In the genomic region with DNA sequence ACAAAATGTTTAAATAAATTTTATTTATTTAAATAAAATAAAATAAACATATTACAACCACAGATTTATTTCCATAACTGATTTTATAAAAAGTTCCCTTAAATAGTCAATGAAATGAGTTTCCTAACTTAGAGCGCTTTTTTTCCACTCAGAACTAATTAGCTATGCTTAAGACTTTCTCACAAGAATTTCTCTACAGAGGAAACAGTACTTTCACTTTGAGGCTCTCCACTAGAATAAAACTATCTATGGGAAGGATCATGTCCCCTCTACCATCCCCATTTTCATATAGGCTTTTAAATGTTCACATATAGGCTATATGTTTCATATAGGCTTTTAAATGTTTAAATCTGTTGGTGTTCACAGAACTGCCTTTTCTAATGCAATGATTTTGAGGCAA, we compare ENCODE assay signal across 18 cellular contexts. TPM values are rescaled to one million over a fixed set of nuclear protein-coding genes. Genes with fewer than 3 reads are reported as not detected.
DNase-seq lines count a peak whose midpoint lies in the region; ATAC-seq and TF ChIP-seq lines count a peak whose summit lies in the region.
"Had no signal": no experiment of that assay in that cellular context is flagged by ENCODE, and none has a peak within 500 bp of the region (broad histone marks: within the 10 kb centered on the region; RNA-seq: fewer than 3 reads in every experiment).

No MANE protein-coding gene starts in this region.

- H3K27ac Mint-ChIP-seq in CD4-positive, CD25-positive, alpha-beta regulatory T cell = peak overlapping the region; percentile 30 to 98 (median 87)
- peak overlapping the region; percentile 17 to 86 (median 65) for H3K27ac Mint-ChIP-seq in brain

- no peaks in the 10 kb centered on the region for H3K27me3 Mint-ChIP-seq in CD4-positive, CD25-positive, alpha-beta regulatory T cell
- no peaks in the 10 kb centered on the region for H3K27me3 Mint-ChIP-seq in brain
- H3K27me3 Mint-ChIP-seq: natural killer cell treated with Interleukin-12 subunit alpha and Interleukin-12 subunit beta and Interleukin-15 and Interleukin-18, amount 100 ng/mL, for 72 hours had no signal

- peak overlapping the region in 2 of 4 donors; percentile 8 to 13 for H3K4me3 Mint-ChIP-seq in CD4-positive, CD25-positive, alpha-beta regulatory T cell
- peak overlapping the region in 3 of 5 experiments; percentile 14 to 70 (median 54) for H3K4me3 Mint-ChIP-seq in brain
- H3K4me3 Mint-ChIP-seq: natural killer cell treated with Interleukin-12 subunit alpha and Interleukin-12 subunit beta and Interleukin-15 and Interleukin-18, amount 100 ng/mL, for 72 hours had no signal

- TF ChIP-seq POLR2A in transverse colon (IDR thresholded peaks at IDR 0.05) = no peak

- peak overlapping the region; percentile 39 for H3K27ac ChIP-seq in CD4-positive, CD25-positive, alpha-beta regulatory T cell (ENCODE audit: insufficient read depth, low read length, poor library complexity, severe bottlenecking)
- H3K27ac ChIP-seq in transverse colon = no peak overlapping the region
- H3K27ac ChIP-seq: coronary artery had no signal

- TF ChIP-seq CTCF in brain (conservative IDR thresholded peaks at IDR 0.05) (no peak), transverse colon (IDR thresholded peaks at IDR 0.05) (no peak)

- peaks cover 28 to 53% (median 34%) of the 10 kb centered on the region in 4 donors for H3K4me1 Mint-ChIP-seq in CD4-positive, CD25-positive, alpha-beta regulatory T cell
- H3K4me1 Mint-ChIP-seq in brain = peaks cover 43% of the 10 kb centered on the region

- peaks cover 12% of the 10 kb centered on the region for H3K36me3 Mint-ChIP-seq in CD4-positive, CD25-positive, alpha-beta regulatory T cell
- peaks cover 9% of the 10 kb centered on the region for H3K36me3 Mint-ChIP-seq in brain
- H3K36me3 Mint-ChIP-seq: natural killer cell treated with Interleukin-12 subunit alpha and Interleukin-12 subunit beta and Interleukin-15 and Interleukin-18, amount 100 ng/mL, for 72 hours had no signal

- intact Hi-C loops in transverse colon (cut with DNase I; ENCODE audit: low total_unique reads) = no loop called here

- in situ Hi-C loops in transverse colon (cut with MboI; ENCODE audit: low pct_ligation_motif_present in 1 of 4, low pct_unique_long_range_greater_than_20kb in 1 of 4, low sequenced_read_pairs in 3 of 4) = no loop called here

- H3K36me3 ChIP-seq in CD4-positive, CD25-positive, alpha-beta regulatory T cell (ENCODE audit: control insufficient read depth, insufficient read depth, low read length) = no peaks in the 10 kb centered on the region
- H3K36me3 ChIP-seq in transverse colon = no peaks in the 10 kb centered on the region

- no peak for ATAC-seq in CD4-positive, CD25-positive, alpha-beta regulatory T cell (ENCODE audit: low read depth in 2 of 2)
- peak; percentile 36 for ATAC-seq in GM18861 (IDR thresholded peaks at IDR 0.05; ENCODE audit: unreplicated experiment)
- ATAC-seq in HG03457 (IDR thresholded peaks at IDR 0.05; ENCODE audit: unreplicated experiment) = peak; percentile 54
- ATAC-seq: left lobe of liver; natural killer cell treated with Interleukin-12 subunit alpha and Interleukin-12 subunit beta and Interleukin-15 and Interleukin-18, amount 100 ng/mL, for 72 hours had no signal

- H3K27me3 ChIP-seq in CD4-positive, CD25-positive, alpha-beta regulatory T cell (ENCODE audit: control insufficient read depth, insufficient read depth, low read length) = no peaks in the 10 kb centered on the region
- no peaks in the 10 kb centered on the region for H3K27me3 ChIP-seq in transverse colon

- WGBS in transverse colon (ENCODE audit: low coverage in 1 of 2), 2 donors = 80 to 83% methylated on average over 1 of the region's 1 CpG

- H3K9me3 ChIP-seq in CD4-positive, CD25-positive, alpha-beta regulatory T cell (ENCODE audit: control insufficient read depth in 2 of 2, low read length in 2 of 2) = no peaks in the 10 kb centered on the region
- H3K9me3 ChIP-seq in transverse colon = no peaks in the 10 kb centered on the region

- peak overlapping the region; percentile 48 for H3K4me3 ChIP-seq in CD4-positive, CD25-positive, alpha-beta regulatory T cell (ENCODE audit: low read depth, low read length)
- no peak overlapping the region for H3K4me3 ChIP-seq in transverse colon
- H3K4me3 ChIP-seq: coronary artery had no signal

- peaks cover 0 to 1% (median 0%) of the 10 kb centered on the region in 7 donors for H3K9me3 Mint-ChIP-seq in CD4-positive, CD25-positive, alpha-beta regulatory T cell
- peaks cover 0 to 4% (median 4%) of the 10 kb centered on the region in 5 experiments for H3K9me3 Mint-ChIP-seq in brain
- H3K9me3 Mint-ChIP-seq: natural killer cell treated with Interleukin-12 subunit alpha and Interleukin-12 subunit beta and Interleukin-15 and Interleukin-18, amount 100 ng/mL, for 72 hours had no signal

- DNase-seq in CD4-positive, CD25-positive, alpha-beta regulatory T cell = no peak
- DNase-seq in cortex of kidney (lab: John Stamatoyannopoulos, UW) = no peak
- no peak for DNase-seq in transverse colon
- DNase-seq in NCI-H1417 treated with DMSO at 0.1 percent for 48 hours (lab: John Stamatoyannopoulos, UW) = no peak
- DNase-seq in activated CD4-positive, CD25-positive, alpha-beta regulatory T cell (lab: John Stamatoyannopoulos, UW) = no peak
- DNase-seq: anterior cingulate cortex; DMS153; NCI-H2081; retina; Right ventricle myocardium superior; stimulated activated CD4-positive, alpha-beta T cell treated with anti-CD3 and anti-CD28 coated beads, Interleukin-1b, Interleukin-23, amount 100 ng/mL, for 48 hours; trophoblast cell had no signal

- peaks cover 18% of the 10 kb centered on the region for H3K4me1 ChIP-seq in CD4-positive, CD25-positive, alpha-beta regulatory T cell (ENCODE audit: control insufficient read depth, insufficient read depth, low read length, poor library complexity, severe bottlenecking)
- no peaks in the 10 kb centered on the region for H3K4me1 ChIP-seq in transverse colon

- TF ChIP-seq EP300 in transverse colon (IDR thresholded peaks at IDR 0.05; ENCODE audit: low read depth) = no peak

RNA-seq across cellular contexts. Expression of a gene that starts 40.0 kb away (rescaled TPM):
- 30.6 TPM for total RNA-seq in CD4-positive, CD25-positive, alpha-beta regulatory T cell
- polyA plus RNA-seq in CD4-positive, CD25-positive, alpha-beta regulatory T cell = 10 to 100 TPM; 31.8 to 49.8 (median 45.7) TPM
- polyA plus RNA-seq in brain (ENCODE audit: insufficient read depth, low read depth, low replicate concordance) = 46.1 TPM
- 10 to 100 TPM in 3 of 4 donors, not detected in 1; 18.3 to 20.5 (median 18.9) TPM for total RNA-seq in transverse colon

Comparison
In these comparisons a context has a peak if more than half of its experiments do, and no peak if none do; other contexts are left out.
1. ATAC-seq: peak in GM18861 (single experiment) and HG03457 (single experiment); none in CD4-positive, CD25-positive, alpha-beta regulatory T cell (0 of 2).